Comparison of ENCODE assay signal across 27 cellular contexts in genomic region chr3:82353281-82354171, GRCh38.
DNase-seq lines count a peak whose midpoint lies in the region; ATAC-seq and TF ChIP-seq lines count a peak whose summit lies in the region.
"Had no signal": no experiment of that assay in that cellular context is flagged by ENCODE, and none has a peak within 500 bp of the region (broad histone marks: within the 10 kb centered on the region; RNA-seq: fewer than 3 reads in every experiment).

No MANE protein-coding gene starts in this region.

- H3K9me1 ChIP-seq in IMR-90 (ENCODE audit: insufficient read depth, low read length) = no peaks in the 10 kb centered on the region

- H2BK15ac ChIP-seq in IMR-90 (ENCODE audit: low read depth, low read length) = no peak overlapping the region

- H3K27me3 Mint-ChIP-seq in CD8-positive, alpha-beta T cell (ENCODE audit: low read depth) = no peaks in the 10 kb centered on the region
- H3K27me3 Mint-ChIP-seq: activated B cell treated with CpG ODN at 0.5 μM for 24 hours; activated CD4-positive, alpha-beta memory T cell treated with anti-CD3 and anti-CD28 coated beads, Interleukin-2, amount 10 ng/mL, durations not matched to agents 7 days and 5 days; activated naive CD8-positive, alpha-beta T cell; CD8-positive, alpha-beta memory T cell had no signal

- no peaks in the 10 kb centered on the region for H3K9me2 ChIP-seq in SU-DHL-6 (replicated peaks; ENCODE audit: insufficient read depth, low read length)

- no peak overlapping the region for H2AK5ac ChIP-seq in IMR-90 (ENCODE audit: low read depth, low read length)

- no peak overlapping the region for H2BK5ac ChIP-seq in IMR-90 (ENCODE audit: low read depth, low read length, poor library complexity, severe bottlenecking)

- H3K14ac ChIP-seq in IMR-90 (replicated peaks; ENCODE audit: low read depth, low read length) = no peak overlapping the region

- dilution Hi-C loops in IMR-90 (cut with HindIII; ENCODE audit: low sequenced_read_pairs, unreplicated experiment) = no loop called here

- no peak overlapping the region for H3K18ac ChIP-seq in IMR-90 (ENCODE audit: low read depth, low read length)

- H4K91ac ChIP-seq in IMR-90 (ENCODE audit: insufficient read depth, low read depth, low read length) = no peak overlapping the region

- H3K36me3 Mint-ChIP-seq in CD8-positive, alpha-beta T cell = no peaks in the 10 kb centered on the region
- H3K36me3 Mint-ChIP-seq: activated naive CD8-positive, alpha-beta T cell; CD8-positive, alpha-beta memory T cell; stimulated activated effector memory CD8-positive, alpha-beta T cell treated with anti-CD3 and anti-CD28 coated beads, Interleukin-12 subunit alpha, Interleukin-12 subunit beta, amount 100 ng/mL, for 72 hours had no signal

- H4K5ac ChIP-seq in IMR-90 (ENCODE audit: low read depth, low read length) = no peak overlapping the region

- no peak for TF ChIP-seq RAD21 in IMR-90 (IDR thresholded peaks at IDR 0.05; ENCODE audit: low read length)

- H3K56ac ChIP-seq in IMR-90 (ENCODE audit: extremely low read depth, insufficient read depth, low read length) = no peak overlapping the region

- H3K9me3 Mint-ChIP-seq in CD8-positive, alpha-beta T cell = peaks cover 9% of the 10 kb centered on the region
- H3K9me3 Mint-ChIP-seq: H9 had no signal

- H3K4me3 ChIP-seq in IMR-90 (ENCODE audit: insufficient read depth, low read depth, low read length) (no peak overlapping the region), SU-DHL-6 (ENCODE audit: insufficient read depth, low read length, poor library complexity, severe bottlenecking) (no peak overlapping the region), right lobe of liver (no peak overlapping the region)
- H3K4me3 ChIP-seq in CD8-positive, alpha-beta T cell (ENCODE audit: low read depth, low read length) = no peak overlapping the region
- H3K4me3 ChIP-seq: smooth muscle cell had no signal

- peak; percentile 22 for DNase-seq in NCI-H1092 treated with DMSO at 0.1 percent for 48 hours (lab: John Stamatoyannopoulos, UW)
- no peak for DNase-seq in NCI-H1092 (lab: John Stamatoyannopoulos, UW)
- DNase-seq in IMR-90 = no peak
- DNase-seq in right lobe of liver = peak in 2 of 3 donors; percentile 20 to 70
- DNase-seq in stimulated activated CD8-positive, alpha-beta memory T cell treated with anti-CD3 and anti-CD28 coated beads, Interleukin-4, amount 100 ng/mL, for 48 hours = no peak
- DNase-seq in CD8-positive, alpha-beta T cell = no peak
- DNase-seq: activated B cell treated with CpG ODN at 0.5 μM for 24 hours; activated CD4-positive, alpha-beta memory T cell treated with anti-CD3 and anti-CD28 coated beads, Interleukin-2, amount 10 ng/mL, durations not matched to agents 7 days and 5 days; AML-193; CD8-positive, alpha-beta memory T cell; DMS79 treated with DMSO at 0.1 percent for 48 hours; effector CD4-positive, alpha-beta T cell; H9; head of caudate nucleus; kidney glomerular epithelial cell; NCI-H1048; NCI-H524; stimulated activated CD4-positive, alpha-beta T cell treated with anti-CD3 and anti-CD28 coated beads, Interleukin-2, amount 100 ng/mL, for 24 hours; SW 1271; T1000 had no signal

- no peak overlapping the region for H2AFZ ChIP-seq in IMR-90 (replicated peaks; ENCODE audit: low read length, poor library complexity)
- H2AFZ ChIP-seq in SU-DHL-6 (ENCODE audit: low read depth, low read length, severe bottlenecking) = peak overlapping the region; percentile 95

- H3K9me3 ChIP-seq in IMR-90 (ENCODE audit: control insufficient read depth, insufficient read depth, low read length) = peaks cover 2% of the 10 kb centered on the region; the same call in 1 of the 2 replicates
- no peaks in the 10 kb centered on the region for H3K9me3 ChIP-seq in SU-DHL-6 (ENCODE audit: insufficient read depth, low read length)
- no peaks in the 10 kb centered on the region for H3K9me3 ChIP-seq in right lobe of liver
- H3K9me3 ChIP-seq in CD8-positive, alpha-beta T cell (ENCODE audit: low read length) = no peaks in the 10 kb centered on the region
- H3K9me3 ChIP-seq: neutrophil had no signal

- no peak overlapping the region for H2AK9ac ChIP-seq in IMR-90 (replicated peaks; ENCODE audit: low read depth, low read length, poor library complexity)

- no peaks in the 10 kb centered on the region for H3K79me1 ChIP-seq in IMR-90 (ENCODE audit: low read depth in 1 of 2, low read length in 2 of 2)

- H3K4me1 Mint-ChIP-seq in CD8-positive, alpha-beta T cell (ENCODE audit: low read depth) = no peaks in the 10 kb centered on the region
- H3K4me1 Mint-ChIP-seq: activated B cell treated with CpG ODN at 0.5 μM for 24 hours; activated CD4-positive, alpha-beta memory T cell treated with anti-CD3 and anti-CD28 coated beads, Interleukin-2, amount 10 ng/mL, durations not matched to agents 7 days and 5 days; CD8-positive, alpha-beta memory T cell; stimulated activated effector memory CD8-positive, alpha-beta T cell treated with anti-CD3 and anti-CD28 coated beads, Interleukin-12 subunit alpha, Interleukin-12 subunit beta, amount 100 ng/mL, for 72 hours had no signal

- no peak overlapping the region for H3K9ac ChIP-seq in IMR-90 (ENCODE audit: low read depth, low read length)
- H3K9ac ChIP-seq in SU-DHL-6 (ENCODE audit: low read length) = no peak overlapping the region

- no peaks in the 10 kb centered on the region for H3K4me1 ChIP-seq in IMR-90 (ENCODE audit: control insufficient read depth, insufficient read depth, low read length)
- peaks cover 0 to 10% (median 0%) of the 10 kb centered on the region in 4 donors for H3K4me1 ChIP-seq in right lobe of liver
- no peaks in the 10 kb centered on the region for H3K4me1 ChIP-seq in CD8-positive, alpha-beta T cell (ENCODE audit: insufficient read depth, low read length)

- no TSS peak for BruUV-seq in IMR-90 (replicated peaks; lab: Mats Ljungman, UMichigan)

- H2BK20ac ChIP-seq in IMR-90 (ENCODE audit: low read depth, low read length) = no peak overlapping the region

- H4K8ac ChIP-seq in IMR-90 (ENCODE audit: low read depth in 2 of 2, low read length in 2 of 2) = no peak overlapping the region

- no peaks in the 10 kb centered on the region for H4K20me1 ChIP-seq in IMR-90 (ENCODE audit: insufficient read depth, low read length)
- H4K20me1 ChIP-seq in SU-DHL-6 (ENCODE audit: low read depth, low read length) = no peaks in the 10 kb centered on the region

- H3K27me3 ChIP-seq in IMR-90 (ENCODE audit: control insufficient read depth, insufficient read depth, low read length) (no peaks in the 10 kb centered on the region), SU-DHL-6 (ENCODE audit: low read length) (no peaks in the 10 kb centered on the region), right lobe of liver (no peaks in the 10 kb centered on the region)
- no peaks in the 10 kb centered on the region for H3K27me3 ChIP-seq in CD8-positive, alpha-beta T cell (ENCODE audit: insufficient read depth, low read length)
- H3K27me3 ChIP-seq: neutrophil had no signal

- no peak overlapping the region for H3K4me2 ChIP-seq in IMR-90 (ENCODE audit: low read depth, low read length)
- H3K4me2 ChIP-seq in SU-DHL-6 (ENCODE audit: low read depth, low read length, poor library complexity, severe bottlenecking) = no peak overlapping the region
- H3K4me2 ChIP-seq: smooth muscle cell had no signal

- H3K23ac ChIP-seq in IMR-90 (ENCODE audit: low read depth, low read length) = no peak overlapping the region

- ATAC-seq in IMR-90 (ENCODE audit: low read depth) (no peak), right lobe of liver (peak; percentile 56 to 80 (median 74)), HG03097 (IDR thresholded peaks at IDR 0.05; ENCODE audit: low FRiP score, unreplicated experiment) (no peak)
- ATAC-seq in CD8-positive, alpha-beta T cell = no peak
- ATAC-seq: stimulated activated effector memory CD8-positive, alpha-beta T cell treated with anti-CD3 and anti-CD28 coated beads, Interleukin-12 subunit alpha, Interleukin-12 subunit beta, amount 100 ng/mL, for 72 hours had no signal

- H3K79me2 ChIP-seq in SU-DHL-6 (ENCODE audit: insufficient read depth, low read length) = no peaks in the 10 kb centered on the region

- in situ Hi-C loops in IMR-90 (cut with MboI; ENCODE audit: low sequenced_read_pairs) = no loop called here

- WGBS in IMR-90 (ENCODE audit: extremely low coverage in 2 of 2, insufficient read length in 1 of 2), 2 experiments = no CpG with 5 or more reads among the region's 6 CpGs
- 54% methylated on average over 6 of the region's 6 CpGs for WGBS in right lobe of liver (ENCODE audit: insufficient coverage, low coverage, low lambda C conversion rate, missing lambda C conversion rate)

- CTCF ChIA-PET in IMR-90 (lab: Yijun Ruan, JAX) = no interaction called here
- CTCF ChIA-PET in CD8-positive, alpha-beta T cell (lab: Charles Lee) = no interaction called here

- no peak overlapping the region for H3K27ac Mint-ChIP-seq in CD8-positive, alpha-beta T cell
- H3K27ac Mint-ChIP-seq: activated B cell treated with CpG ODN at 0.5 μM for 24 hours; activated CD4-positive, alpha-beta memory T cell treated with anti-CD3 and anti-CD28 coated beads, Interleukin-2, amount 10 ng/mL, durations not matched to agents 7 days and 5 days; activated naive CD8-positive, alpha-beta T cell; activated T-helper 2 cell treated with anti-CD3 and anti-CD28 coated beads, Interferon-gamma antibody, Interleukin-2, Interleukin-4, amounts not matched to agents 10 μg/mL and 5 μg/mL and 100 μg/mL, durations not matched to agents 14 hours and 24 hours and 36 hours; CD8-positive, alpha-beta memory T cell; stimulated activated effector memory CD8-positive, alpha-beta T cell treated with anti-CD3 and anti-CD28 coated beads, Interleukin-12 subunit alpha, Interleukin-12 subunit beta, amount 100 ng/mL, for 72 hours had no signal

- H3K36me3 ChIP-seq in IMR-90 (ENCODE audit: control insufficient read depth, insufficient read depth, low read length) (no peaks in the 10 kb centered on the region), SU-DHL-6 (ENCODE audit: low read length) (no peaks in the 10 kb centered on the region), right lobe of liver (no peaks in the 10 kb centered on the region)
- no peaks in the 10 kb centered on the region for H3K36me3 ChIP-seq in CD8-positive, alpha-beta T cell (ENCODE audit: insufficient read depth, low read length)
- H3K36me3 ChIP-seq: neutrophil had no signal

- H2BK120ac ChIP-seq in IMR-90 (ENCODE audit: low read depth, low read length) = no peak overlapping the region

- H3K27ac ChIP-seq in IMR-90 (ENCODE audit: insufficient read depth, low read length) (no peak overlapping the region), SU-DHL-6 (ENCODE audit: low read depth, low read length) (no peak overlapping the region), right lobe of liver (no peak overlapping the region)
- no peak overlapping the region for H3K27ac ChIP-seq in CD8-positive, alpha-beta T cell (ENCODE audit: low read depth, low read length)
- H3K27ac ChIP-seq: neutrophil had no signal

- intact Hi-C loops in IMR-90 (cut with micrococcal nuclease) (no loop called here), right lobe of liver (cut with DNase I) (no loop called here)
- intact Hi-C loops in CD8-positive, alpha-beta T cell (cut with DNase I, micrococcal nuclease) = no loop called here

- no peak overlapping the region for H3K4me3 Mint-ChIP-seq in CD8-positive, alpha-beta T cell
- H3K4me3 Mint-ChIP-seq: activated B cell treated with CpG ODN at 0.5 μM for 24 hours; activated CD4-positive, alpha-beta memory T cell treated with anti-CD3 and anti-CD28 coated beads, Interleukin-2, amount 10 ng/mL, durations not matched to agents 7 days and 5 days; activated naive CD8-positive, alpha-beta T cell; CD8-positive, alpha-beta memory T cell; H9; stimulated activated effector memory CD8-positive, alpha-beta T cell treated with anti-CD3 and anti-CD28 coated beads, Interleukin-12 subunit alpha, Interleukin-12 subunit beta, amount 100 ng/mL, for 72 hours had no signal

- no peak for TF ChIP-seq POLR2A in IMR-90 (IDR thresholded peaks at IDR 0.05; ENCODE audit: low read depth, low read length)
- no peak for TF ChIP-seq POLR2A in right lobe of liver (IDR thresholded peaks at IDR 0.05)

- TF ChIP-seq CTCF in IMR-90 (conservative IDR thresholded peaks at IDR 0.05; ENCODE audit: low read depth, low read length) = no peak
- no peak for TF ChIP-seq CTCF in SU-DHL-6 (IDR thresholded peaks at IDR 0.05; ENCODE audit: insufficient read depth, low read length, poor library complexity, severe bottlenecking)
- no peak for TF ChIP-seq CTCF in right lobe of liver (IDR thresholded peaks at IDR 0.05)
- TF ChIP-seq CTCF in CD8-positive, alpha-beta T cell (IDR thresholded peaks at IDR 0.05) = no peak

- H3K4ac ChIP-seq in IMR-90 (ENCODE audit: low read depth, low read length) = no peak overlapping the region

- H3F3A ChIP-seq in SU-DHL-6 (ENCODE audit: insufficient read depth) = no peaks in the 10 kb centered on the region

- POLR2A ChIA-PET in IMR-90 (lab: Charles Lee; ENCODE audit: unreplicated experiment) = no interaction called here
- POLR2A ChIA-PET in CD8-positive, alpha-beta T cell (lab: Charles Lee) = no interaction called here

Comparison
In these comparisons a context has a peak if more than half of its experiments do, and no peak if none do; other contexts are left out.
1. DNase-seq: peak in NCI-H1092 treated with DMSO at 0.1 percent for 48 hours (single experiment) and right lobe of liver (2 of 3); none in NCI-H1092 (single experiment), IMR-90 (single experiment), stimulated activated CD8-positive, alpha-beta memory T cell treated with anti-CD3 and anti-CD28 coated beads, Interleukin-4, amount 100 ng/mL, for 48 hours (single experiment) and CD8-positive, alpha-beta T cell (0 of 7).
2. ATAC-seq: peak in right lobe of liver (4 of 4); none in IMR-90 (single experiment), HG03097 (single experiment) and CD8-positive, alpha-beta T cell (single experiment).